Comparison of ENCODE assay signal across 31 cellular contexts in genomic region chr3:46314517-46314916, GRCh38. TPM values are rescaled to one million over a fixed set of nuclear protein-coding genes. Genes with fewer than 3 reads are reported as not detected.
DNase-seq lines count a peak whose midpoint lies in the region; ATAC-seq, FAIRE-seq and TF ChIP-seq lines count a peak whose summit lies in the region.
"Had no signal": no experiment of that assay in that cellular context is flagged by ENCODE, and none has a peak within 500 bp of the region (broad histone marks: within the 10 kb centered on the region; RNA-seq: fewer than 3 reads in every experiment).

No MANE protein-coding gene starts in this region.

- DNase-seq in CD14-positive monocyte (ENCODE audit: low spot score) = no peak
- DNase-seq in GM12892 (ENCODE audit: insufficient read length) = no peak
- DNase-seq in SW480 (ENCODE audit: low spot score) = peak; percentile 42
- DNase-seq in globus pallidus (ENCODE audit: low spot score) = no peak
- DNase-seq in inferior parietal cortex (ENCODE audit: extremely low spot score) = no peak
- no peak for DNase-seq in progenitor cell of endocrine pancreas (ENCODE audit: low spot score, unreplicated experiment)
- DNase-seq: activated CD4-positive, alpha-beta T cell treated with anti-CD3 and anti-CD28 coated beads, Interleukin-2, amount 50 U/mL, for 1 hour; activated naive CD4-positive, alpha-beta T cell treated with Interleukin-2 at 50 U/mL for 16 hours; activated T-cell treated with anti-CD3 and anti-CD28 coated beads, Interleukin-2, amount 50 U/mL, for 1 hour; caudate nucleus; CD4-positive, alpha-beta memory T cell; DMS 273 treated with DMSO at 0.1 percent for 48 hours; H9; heart left ventricle; left colon; mesendoderm; NCI-H1105; NCI-H2029; NCI-H226; nucleus accumbens; SIG-M5; stimulated activated CD4-positive, alpha-beta T cell treated with anti-CD3 and anti-CD28 coated beads, Interleukin-2, amount 100 ng/mL, for 48 hours; T-cell had no signal

- TF ChIP-seq POLR2A in GM12892 (IDR thresholded peaks at IDR 0.05; ENCODE audit: low read depth, low read length) = no peak

- ATAC-seq in HG02981 (IDR thresholded peaks at IDR 0.05; ENCODE audit: unreplicated experiment) (peak; percentile 59), HG02840 (IDR thresholded peaks at IDR 0.05; ENCODE audit: low FRiP score, unreplicated experiment) (no peak)
- ATAC-seq: heart left ventricle, left colon, T-cell had no signal

- intact Hi-C loops in CD14-positive monocyte (cut with micrococcal nuclease) = loop anchor here (5.0 to 10.0 kb wide), 2 partner anchors 48 to 90 kb away; no protein-coding TSS in a partner anchor

- H3K4me3 Mint-ChIP-seq in CD14-positive monocyte = no peak overlapping the region
- H3K4me3 Mint-ChIP-seq in progenitor cell of endocrine pancreas (ENCODE audit: low read depth) = no peak overlapping the region
- H3K4me3 Mint-ChIP-seq: CD4-positive, alpha-beta memory T cell; H9; stimulated activated naive CD8-positive, alpha-beta T cell treated with anti-CD3 and anti-CD28 coated beads, Interleukin-15, Interleukin-2, amounts not matched to agents 100 ng/mL and 50 ng/mL, for 24 hours; T-cell had no signal

- peaks cover 0 to 1% of the 10 kb centered on the region in 2 donors for H3K36me3 Mint-ChIP-seq in CD14-positive monocyte
- no peaks in the 10 kb centered on the region for H3K36me3 Mint-ChIP-seq in progenitor cell of endocrine pancreas (ENCODE audit: insufficient read depth)
- H3K36me3 Mint-ChIP-seq: CD4-positive, alpha-beta memory T cell; T-cell had no signal

- H3K4me1 Mint-ChIP-seq in CD14-positive monocyte = peaks cover 83% of the 10 kb centered on the region
- H3K4me1 Mint-ChIP-seq in progenitor cell of endocrine pancreas (ENCODE audit: low read depth) = peaks cover 5% of the 10 kb centered on the region

- H3K9me3 Mint-ChIP-seq in CD14-positive monocyte (no peaks in the 10 kb centered on the region), progenitor cell of endocrine pancreas (ENCODE audit: low read depth) (peaks cover 6% of the 10 kb centered on the region)

- H3K27me3 Mint-ChIP-seq in CD14-positive monocyte (ENCODE audit: low read depth in 3 of 3) (no peaks in the 10 kb centered on the region), progenitor cell of endocrine pancreas (peaks cover 37% of the 10 kb centered on the region)
- H3K27me3 Mint-ChIP-seq: CD4-positive, alpha-beta memory T cell had no signal

- FAIRE-seq in GM12892 (lab: Jason Lieb, UNC) = peak; percentile 5
- FAIRE-seq: endothelial cell of umbilical vein, TTC549 had no signal

- H3K27ac Mint-ChIP-seq in CD14-positive monocyte (peak overlapping the region in 4 of 7 donors; percentile 8 to 94 (median 60)), progenitor cell of endocrine pancreas (no peak overlapping the region)
- H3K27ac Mint-ChIP-seq: CD4-positive, alpha-beta memory T cell; H9; stimulated activated naive CD8-positive, alpha-beta T cell treated with anti-CD3 and anti-CD28 coated beads, Interleukin-15, Interleukin-2, amounts not matched to agents 100 ng/mL and 50 ng/mL, for 24 hours; T-cell had no signal

- no peak for TF ChIP-seq CTCF in CD14-positive monocyte (IDR thresholded peaks at IDR 0.05)
- no peak for TF ChIP-seq CTCF in progenitor cell of endocrine pancreas (IDR thresholded peaks at IDR 0.05; ENCODE audit: unreplicated experiment)

RNA-seq across cellular contexts. Expression of gene CCR2, which starts 39.4 kb away (rescaled TPM):
- polyA plus RNA-seq in CD14-positive monocyte = 100 to 1,000 TPM; 145 to 181 TPM
- 0.42 TPM for polyA plus RNA-seq in GM12892 (2012; ENCODE audit: missing spikeins)
- not detected in 2 replicates for total RNA-seq in progenitor cell of endocrine pancreas
- total RNA-seq: dermis microvascular lymphatic vessel endothelial cell, endothelial cell of umbilical vein, H9, HT1080 had no signal
- polyA plus RNA-seq: endothelial cell of umbilical vein had no signal

RNA-seq across cellular contexts. Expression of gene CCR5, which starts 56.2 kb away (rescaled TPM):
- 1 to 10 TPM; 3.1 to 3.6 TPM for polyA plus RNA-seq in CD14-positive monocyte
- 0.11 TPM for polyA plus RNA-seq in GM12892 (2012; ENCODE audit: missing spikeins)
- not detected in 2 replicates for total RNA-seq in progenitor cell of endocrine pancreas
- total RNA-seq: ascending aorta, dermis microvascular lymphatic vessel endothelial cell, endothelial cell of umbilical vein, H9, HT1080 had no signal
- polyA plus RNA-seq: endothelial cell of umbilical vein had no signal
